In genomic region chr2:70808983-70809958, GRCh38 we compare ENCODE assay signal across 1 cellular context.
TF ChIP-seq lines count a peak whose summit lies in the region.

No MANE protein-coding gene starts in this region.

TF ChIP-seq in H1, 55 proteins besides CTCF, POLR2A, EP300 and RAD21:
- TF ChIP-seq CEBPB (IDR thresholded peaks at IDR 0.05; ENCODE audit: low read depth, low read length): no peak
- TF ChIP-seq CREB1 (IDR thresholded peaks at IDR 0.05): no peak
- TF ChIP-seq TEAD4 (IDR thresholded peaks at IDR 0.05; ENCODE audit: low read depth, low read length): no peak
- no peak for TF ChIP-seq GABPA (IDR thresholded peaks at IDR 0.05; ENCODE audit: borderline replicate concordance, insufficient read depth, low read length)
- TF ChIP-seq SIX5 (IDR thresholded peaks at IDR 0.05; ENCODE audit: low read depth, low read length): no peak
- TF ChIP-seq BCL11A (IDR thresholded peaks at IDR 0.05; ENCODE audit: low read depth in 2 of 2, low read length in 2 of 2): no peak
- no peak for TF ChIP-seq CHD7 (IDR thresholded peaks at IDR 0.05; ENCODE audit: insufficient replicate concordance, low read length)
- TF ChIP-seq TCF12 (IDR thresholded peaks at IDR 0.05; ENCODE audit: low read depth, low read length): no peak
- no peak for TF ChIP-seq SIN3A (conservative IDR thresholded peaks at IDR 0.05 in 1 of 2, IDR thresholded peaks at IDR 0.05 in 1 of 2; ENCODE audit: low read depth in 1 of 2, low read length in 2 of 2)
- TF ChIP-seq KDM4A (IDR thresholded peaks at IDR 0.05; ENCODE audit: low read depth, low read length, severe bottlenecking): no peak
